8 cellular contexts compared by ENCODE assay signal in genomic region chr1:35030338-35031102, GRCh38. TPM values are rescaled to one million over a fixed set of nuclear protein-coding genes. Genes with fewer than 3 reads are reported as not detected.
DNase-seq lines count a peak whose midpoint lies in the region; ATAC-seq and TF ChIP-seq lines count a peak whose summit lies in the region.

No MANE protein-coding gene starts in this region.

- H3K4me1 ChIP-seq in breast epithelium = peaks cover 0 to 6% of the 10 kb centered on the region in 2 donors
- H3K4me1 ChIP-seq in aorta (ENCODE audit: control insufficient read depth in 1 of 2, insufficient read depth in 2 of 2, low read length in 2 of 2) = peaks cover 2% of the 10 kb centered on the region in 2 donors

- CTCF ChIA-PET in CD4-positive, alpha-beta T cell (lab: Charles Lee) = interaction anchor here (0.7 to 3.0 kb wide), 4 partner anchors 14 to 178 kb away, joined by 3 to 9 read pairs (median 4); partner anchors contain the start of gene TMEM35B

- peaks cover 42% of the 10 kb centered on the region for H3K36me3 Mint-ChIP-seq in CD4-positive, alpha-beta T cell (ENCODE audit: low read depth)
- H3K36me3 Mint-ChIP-seq in memory B cell = peaks cover 24% of the 10 kb centered on the region

- intact Hi-C loops in CD4-positive, alpha-beta T cell (cut with DNase I, micrococcal nuclease) = loop anchor here (2.0 to 10.0 kb wide), 5 partner anchors 42 to 524 kb away; partner anchors contain the start of genes KIAA0319L (in 1 of the 2), NCDN (in 1 of the 2), SFPQ (in 1 of the 2) and ZMYM1 (in 1 of the 2)
- intact Hi-C loops in breast epithelium (cut with DNase I; ENCODE audit: low total_unique reads) (no loop called here), aorta (cut with DNase I) (loop anchor here in 1 of 2 donors (5.0 kb wide), 1 partner anchor 48 kb away; no protein-coding TSS in a partner anchor)

- no peak for DNase-seq in CD4-positive, alpha-beta T cell
- DNase-seq in LNCaP clone FGC (ENCODE audit: low read depth) (no peak), breast epithelium (ENCODE audit: low spot score in 2 of 2) (no peak), memory B cell (ENCODE audit: low spot score in 2 of 2) (no peak), aorta (no peak), NCI-H2227 (lab: John Stamatoyannopoulos, UW; ENCODE audit: unreplicated experiment) (no peak), NCI-H1436 (lab: John Stamatoyannopoulos, UW) (no peak)
- no peak for DNase-seq in stimulated activated CD4-positive, alpha-beta T cell treated with anti-CD3 and anti-CD28 coated beads, Interleukin-15, amount 100 ng/mL, for 24 hours

- H3K27ac Mint-ChIP-seq in CD4-positive, alpha-beta T cell = peak overlapping the region; percentile 89
- peak overlapping the region; percentile 92 for H3K27ac Mint-ChIP-seq in memory B cell

- peaks cover 50% of the 10 kb centered on the region for H3K4me1 Mint-ChIP-seq in CD4-positive, alpha-beta T cell (ENCODE audit: low read depth)
- H3K4me1 Mint-ChIP-seq in memory B cell = peaks cover 26% of the 10 kb centered on the region

- POLR2A ChIA-PET in CD4-positive, alpha-beta T cell (lab: Charles Lee) = interaction anchor here (0.7 to 3.2 kb wide), 7 partner anchors 13 to 901 kb away, joined by 3 to 28 read pairs (median 4); partner anchors contain the start of genes AGO3, TMEM35B and ZMYM1

- no peaks in the 10 kb centered on the region for H3K9me3 Mint-ChIP-seq in CD4-positive, alpha-beta T cell
- peaks cover 2% of the 10 kb centered on the region for H3K9me3 Mint-ChIP-seq in memory B cell

- H3K27me3 Mint-ChIP-seq in CD4-positive, alpha-beta T cell = no peaks in the 10 kb centered on the region
- H3K27me3 Mint-ChIP-seq in memory B cell = no peaks in the 10 kb centered on the region

- WGBS in aorta, 2 donors = 29 to 30% methylated on average over 11 of the region's 11 CpGs

- no peaks in the 10 kb centered on the region for H3K9me3 ChIP-seq in CD4-positive, alpha-beta T cell (ENCODE audit: control insufficient read depth, low read length)
- H3K9me3 ChIP-seq in breast epithelium (peaks cover 0 to 8% of the 10 kb centered on the region in 2 donors), aorta (ENCODE audit: control insufficient read depth, low read length) (no peaks in the 10 kb centered on the region)

- H3K4me3 ChIP-seq in LNCaP clone FGC (ENCODE audit: low read depth, low read length) = peak overlapping the region; percentile 85
- H3K4me3 ChIP-seq in breast epithelium = peak overlapping the region; percentile 67 to 74 (median 72)
- peak overlapping the region; percentile 81 to 98 for H3K4me3 ChIP-seq in aorta (ENCODE audit: low read length in 2 of 2)

- H3K36me3 ChIP-seq in breast epithelium (no peaks in the 10 kb centered on the region), aorta (ENCODE audit: control insufficient read depth in 1 of 2, insufficient read depth in 2 of 2, low read length in 1 of 2) (no peaks in the 10 kb centered on the region)

- peak overlapping the region; percentile 66 for H3K27ac ChIP-seq in CD4-positive, alpha-beta T cell (ENCODE audit: low read depth, low read length)
- H3K27ac ChIP-seq in breast epithelium (peak overlapping the region; percentile 92 to 96), aorta (ENCODE audit: low read depth in 1 of 2, low read length in 2 of 2) (peak overlapping the region in 1 of 2 donors; percentile 100)

- TF ChIP-seq POLR2A in breast epithelium (IDR thresholded peaks at IDR 0.05) = no peak

- no peaks in the 10 kb centered on the region for H3K27me3 ChIP-seq in CD4-positive, alpha-beta T cell (ENCODE audit: control insufficient read depth, insufficient read depth, low read length)
- H3K27me3 ChIP-seq in breast epithelium (no peaks in the 10 kb centered on the region), aorta (ENCODE audit: control insufficient read depth in 1 of 2, insufficient read depth in 2 of 2, low read length in 1 of 2) (no peaks in the 10 kb centered on the region)

- no peak for ATAC-seq in CD4-positive, alpha-beta T cell (ENCODE audit: poor library complexity)
- peak; percentile 22 for ATAC-seq in memory B cell (ENCODE audit: low read depth)
- ATAC-seq in aorta (ENCODE audit: low FRiP score) = peak; percentile 10

- TF ChIP-seq CTCF in CD4-positive, alpha-beta T cell (IDR thresholded peaks at IDR 0.05) = no peak
- no peak for TF ChIP-seq CTCF in LNCaP clone FGC (IDR thresholded peaks at IDR 0.05; ENCODE audit: control insufficient read depth, extremely low read depth, insufficient read depth)
- TF ChIP-seq CTCF in breast epithelium (IDR thresholded peaks at IDR 0.05) = no peak

- H3K4me3 Mint-ChIP-seq in CD4-positive, alpha-beta T cell = peak overlapping the region; percentile 98
- peak overlapping the region; percentile 100 for H3K4me3 Mint-ChIP-seq in memory B cell

RNA-seq across cellular contexts. Expression of gene ZMYM6, which starts 1.2 kb away (rescaled TPM):
- total RNA-seq in CD4-positive, alpha-beta T cell = 10 to 100 TPM; 23.6 to 30.3 TPM
- total RNA-seq in breast epithelium (10 to 100 TPM; 13.8 to 27.2 (median 22.0) TPM), aorta (10 to 100 TPM; 24.4 to 24.7 TPM)
- polyA plus RNA-seq in aorta = 10 to 100 TPM; 10.5 to 14.9 TPM

RNA-seq across cellular contexts. Expression of gene TMEM35B, which starts 45.4 kb away (rescaled TPM):
- 1 to 10 TPM in 1 of 2 experiments, under 1 TPM in 1; 0.85 to 2.3 TPM for total RNA-seq in CD4-positive, alpha-beta T cell
- 10 to 100 TPM; 30.5 to 55.0 (median 37.6) TPM for total RNA-seq in breast epithelium
- total RNA-seq in aorta = 10 to 100 TPM; 25.7 to 40.1 TPM
- 10 to 100 TPM; 32.2 to 53.1 TPM for polyA plus RNA-seq in aorta

RNA-seq across cellular contexts. Expression of gene ZMYM1, which starts 48.7 kb away (rescaled TPM):
- total RNA-seq in CD4-positive, alpha-beta T cell = 1 to 10 TPM; 6.3 to 6.7 TPM
- 10 to 100 TPM in 2 of 3 donors, 1 to 10 TPM in 1; 9.8 to 25.6 (median 12.1) TPM for total RNA-seq in breast epithelium
- 10 to 100 TPM; 14.9 to 16.4 TPM for total RNA-seq in aorta
- polyA plus RNA-seq in aorta = 1 to 10 TPM; 4.5 to 5.8 TPM

Comparison
In these comparisons a context has a peak if more than half of its experiments do, and no peak if none do; other contexts are left out.
1. RNA of gene TMEM35B, which starts 45.4 kb away (total RNA-seq): 25.7 to 40.1 TPM in aorta and 30.5 to 55.0 TPM in breast epithelium; 0.85 to 2.3 TPM in CD4-positive, alpha-beta T cell; every median in the first group is over 4 times any median in the second.
2. Peak in every context shown above with its lines, with median percentiles within 50 percentile points of each other: H3K4me3 ChIP-seq.